In the genomic region with DNA sequence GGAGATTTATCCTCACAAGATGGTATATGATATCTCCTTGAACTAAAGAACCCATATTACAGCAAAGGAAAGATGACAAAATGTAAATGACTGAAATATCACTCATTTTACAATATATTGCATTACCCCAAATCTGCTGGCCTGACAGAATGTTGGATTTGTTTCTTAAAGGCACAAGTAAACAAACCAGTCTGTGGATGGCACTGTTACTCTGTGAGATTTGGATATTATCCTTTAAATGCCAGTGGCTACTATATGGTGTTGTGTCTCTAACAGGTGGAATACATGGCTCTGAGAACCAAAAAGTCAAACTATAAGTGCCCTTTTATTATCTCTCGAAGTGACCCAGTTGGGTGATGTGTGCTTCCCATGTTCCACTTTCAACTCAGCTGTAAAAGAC, we compare ENCODE assay signal across 17 cellular contexts.
DNase-seq lines count a peak whose midpoint lies in the region; ATAC-seq and TF ChIP-seq lines count a peak whose summit lies in the region.
"Had no signal": no experiment of that assay in that cellular context is flagged by ENCODE, and none has a peak within 500 bp of the region (broad histone marks: within the 10 kb centered on the region; RNA-seq: fewer than 3 reads in every experiment).

No MANE protein-coding gene starts in this region.

- H3K27me3 ChIP-seq in right atrium auricular region, result no peaks in the 10 kb centered on the region
- H3K27me3 ChIP-seq: gastroesophageal sphincter had no signal

- DNase-seq in left ventricle myocardium superior (no peak), right atrium auricular region (ENCODE audit: low spot score) (no peak), NCI-H69 (lab: John Stamatoyannopoulos, UW) (peak; percentile 23), fibroblast of mammary gland (ENCODE audit: low read depth) (peak; percentile 57), OCI-LY7 (ENCODE audit: low spot score) (no peak), AML-193 (lab: John Stamatoyannopoulos, UW) (no peak)
- no peak for DNase-seq in activated CD4-positive, alpha-beta memory T cell treated with anti-CD3 and anti-CD28 coated beads for 36 hours
- no peak for DNase-seq in activated CD4-positive, alpha-beta T cell treated with anti-CD3 and anti-CD28 coated beads for 36 hours
- DNase-seq: activated CD8-positive, alpha-beta T cell treated with anti-CD3 and anti-CD28 coated beads, Interleukin-2, amount 10 ng/mL, durations not matched to agents 7 days and 5 days; activated naive CD8-positive, alpha-beta T cell treated with anti-CD3 and anti-CD28 coated beads, Interleukin-2, amount 10 ng/mL, durations not matched to agents 7 days and 5 days; activated T-cell treated with anti-CD3 and anti-CD28 coated beads, Interleukin-2, amount 50 U/mL, for 72 hours; central memory CD4-positive, alpha-beta T cell; effector memory CD8-positive, alpha-beta T cell; NCI-H1092 treated with DMSO at 0.1 percent for 48 hours; occipital lobe; T-cell had no signal

- no peak overlapping the region for H3K4me2 ChIP-seq in OCI-LY7 (ENCODE audit: low read length)

- no peak overlapping the region for H3K4me3 ChIP-seq in right atrium auricular region
- no peak overlapping the region for H3K4me3 ChIP-seq in fibroblast of mammary gland (ENCODE audit: control insufficient read depth, low read depth, low read length)
- H3K4me3 ChIP-seq in OCI-LY7 (ENCODE audit: low read depth, low read length, poor library complexity, severe bottlenecking), result no peak overlapping the region
- H3K4me3 ChIP-seq: gastroesophageal sphincter had no signal

- H3K4me1 ChIP-seq in right atrium auricular region (no peaks in the 10 kb centered on the region), OCI-LY7 (ENCODE audit: insufficient read depth, low read length, poor library complexity, severe bottlenecking) (no peaks in the 10 kb centered on the region)
- H3K4me1 ChIP-seq: gastroesophageal sphincter had no signal

- H3K9me3 ChIP-seq in right atrium auricular region, result no peaks in the 10 kb centered on the region
- H3K9me3 ChIP-seq in OCI-LY7 (ENCODE audit: low read length), result no peaks in the 10 kb centered on the region
- H3K9me3 ChIP-seq: gastroesophageal sphincter had no signal

- no peaks in the 10 kb centered on the region for H3K79me2 ChIP-seq in OCI-LY7 (ENCODE audit: insufficient read depth, low read depth, low read length)

- H3K27ac ChIP-seq in right atrium auricular region (no peak overlapping the region), OCI-LY7 (ENCODE audit: low read depth, low read length, poor library complexity, severe bottlenecking) (no peak overlapping the region)
- H3K27ac ChIP-seq: gastroesophageal sphincter had no signal

- H2AFZ ChIP-seq in OCI-LY7 (ENCODE audit: low read length), result no peak overlapping the region

- H3K36me3 ChIP-seq in right atrium auricular region (no peaks in the 10 kb centered on the region), OCI-LY7 (ENCODE audit: insufficient read depth, low read length) (no peaks in the 10 kb centered on the region)
- H3K36me3 ChIP-seq: gastroesophageal sphincter had no signal

- H3K4me3 Mint-ChIP-seq in activated CD4-positive, alpha-beta memory T cell treated with anti-CD3 and anti-CD28 coated beads for 36 hours, result no peak overlapping the region
- H3K4me3 Mint-ChIP-seq in activated CD4-positive, alpha-beta T cell treated with anti-CD3 and anti-CD28 coated beads for 36 hours, result no peak overlapping the region
- H3K4me3 Mint-ChIP-seq: activated CD8-positive, alpha-beta T cell treated with anti-CD3 and anti-CD28 coated beads, Interleukin-2, amount 10 ng/mL, durations not matched to agents 7 days and 5 days; activated naive CD8-positive, alpha-beta T cell treated with anti-CD3 and anti-CD28 coated beads, Interleukin-2, amount 10 ng/mL, durations not matched to agents 7 days and 5 days; activated T-cell treated with anti-CD3 and anti-CD28 coated beads, Interleukin-2, amount 50 U/mL, for 72 hours; effector memory CD8-positive, alpha-beta T cell; T-cell had no signal

- peak; percentile 24 for ATAC-seq in left ventricle myocardium superior
- ATAC-seq in activated CD4-positive, alpha-beta T cell treated with anti-CD3 and anti-CD28 coated beads for 36 hours, result no peak
- ATAC-seq: activated CD8-positive, alpha-beta T cell treated with anti-CD3 and anti-CD28 coated beads, Interleukin-2, amount 10 ng/mL, durations not matched to agents 7 days and 5 days; activated T-cell treated with anti-CD3 and anti-CD28 coated beads, Interleukin-2, amount 50 U/mL, for 72 hours; effector memory CD8-positive, alpha-beta T cell; gastroesophageal sphincter; T-cell had no signal

- no peak overlapping the region for H3K27ac Mint-ChIP-seq in activated CD4-positive, alpha-beta memory T cell treated with anti-CD3 and anti-CD28 coated beads for 36 hours
- H3K27ac Mint-ChIP-seq in activated CD4-positive, alpha-beta T cell treated with anti-CD3 and anti-CD28 coated beads for 36 hours, result no peak overlapping the region
- H3K27ac Mint-ChIP-seq: activated CD8-positive, alpha-beta T cell treated with anti-CD3 and anti-CD28 coated beads, Interleukin-2, amount 10 ng/mL, durations not matched to agents 7 days and 5 days; activated naive CD8-positive, alpha-beta T cell treated with anti-CD3 and anti-CD28 coated beads, Interleukin-2, amount 10 ng/mL, durations not matched to agents 7 days and 5 days; activated T-cell treated with anti-CD3 and anti-CD28 coated beads, Interleukin-2, amount 50 U/mL, for 72 hours; effector memory CD8-positive, alpha-beta T cell; T-cell had no signal

- CTCF ChIA-PET in activated CD4-positive, alpha-beta memory T cell treated with anti-CD3 and anti-CD28 coated beads for 36 hours (lab: Charles Lee), result no interaction called here
- CTCF ChIA-PET in OCI-LY7 (lab: Charles Lee; ENCODE audit: unreplicated experiment), result no interaction called here
- CTCF ChIA-PET in activated CD4-positive, alpha-beta T cell treated with anti-CD3 and anti-CD28 coated beads for 36 hours (lab: Charles Lee), result no interaction called here

- intact Hi-C loops in left ventricle myocardium superior (cut with micrococcal nuclease), result no loop called here
- intact Hi-C loops in activated CD4-positive, alpha-beta memory T cell treated with anti-CD3 and anti-CD28 coated beads for 36 hours (cut with micrococcal nuclease), result no loop called here
- intact Hi-C loops in OCI-LY7 (cut with micrococcal nuclease; ENCODE audit: unreplicated experiment), result no loop called here
- intact Hi-C loops in activated CD4-positive, alpha-beta T cell treated with anti-CD3 and anti-CD28 coated beads for 36 hours (cut with DNase I, micrococcal nuclease), result no loop called here

- no peaks in the 10 kb centered on the region for H3K9me3 Mint-ChIP-seq in activated CD4-positive, alpha-beta memory T cell treated with anti-CD3 and anti-CD28 coated beads for 36 hours
- no peaks in the 10 kb centered on the region for H3K9me3 Mint-ChIP-seq in activated CD4-positive, alpha-beta T cell treated with anti-CD3 and anti-CD28 coated beads for 36 hours (ENCODE audit: low read depth)
- H3K9me3 Mint-ChIP-seq: activated naive CD8-positive, alpha-beta T cell treated with anti-CD3 and anti-CD28 coated beads, Interleukin-2, amount 10 ng/mL, durations not matched to agents 7 days and 5 days; activated T-cell treated with anti-CD3 and anti-CD28 coated beads, Interleukin-2, amount 50 U/mL, for 72 hours; effector memory CD8-positive, alpha-beta T cell had no signal

- H4K20me1 ChIP-seq in OCI-LY7 (ENCODE audit: insufficient read depth, low read length), result no peaks in the 10 kb centered on the region

- BruUV-seq in OCI-LY7 (replicated peaks; lab: Mats Ljungman, UMichigan), result no TSS peak

- no peaks in the 10 kb centered on the region for H3K9me2 ChIP-seq in OCI-LY7 (ENCODE audit: insufficient read depth, low read length)

- POLR2A ChIA-PET in activated CD4-positive, alpha-beta memory T cell treated with anti-CD3 and anti-CD28 coated beads for 36 hours (lab: Charles Lee), result no interaction called here
- POLR2A ChIA-PET in OCI-LY7 (lab: Charles Lee), result no interaction called here
- POLR2A ChIA-PET in activated CD4-positive, alpha-beta T cell treated with anti-CD3 and anti-CD28 coated beads for 36 hours (lab: Charles Lee), result no interaction called here

- no peaks in the 10 kb centered on the region for H3K4me1 Mint-ChIP-seq in activated CD4-positive, alpha-beta memory T cell treated with anti-CD3 and anti-CD28 coated beads for 36 hours (ENCODE audit: low read depth)
- H3K4me1 Mint-ChIP-seq in activated CD4-positive, alpha-beta T cell treated with anti-CD3 and anti-CD28 coated beads for 36 hours, result no peaks in the 10 kb centered on the region
- H3K4me1 Mint-ChIP-seq: activated naive CD8-positive, alpha-beta T cell treated with anti-CD3 and anti-CD28 coated beads, Interleukin-2, amount 10 ng/mL, durations not matched to agents 7 days and 5 days; T-cell had no signal

- H3K27me3 Mint-ChIP-seq in activated CD4-positive, alpha-beta memory T cell treated with anti-CD3 and anti-CD28 coated beads for 36 hours, result no peaks in the 10 kb centered on the region
- H3K27me3 Mint-ChIP-seq in activated CD4-positive, alpha-beta T cell treated with anti-CD3 and anti-CD28 coated beads for 36 hours, result peaks cover 2% of the 10 kb centered on the region
- H3K27me3 Mint-ChIP-seq: activated naive CD8-positive, alpha-beta T cell treated with anti-CD3 and anti-CD28 coated beads, Interleukin-2, amount 10 ng/mL, durations not matched to agents 7 days and 5 days; effector memory CD8-positive, alpha-beta T cell; T-cell had no signal

- no peak for TF ChIP-seq CTCF in right atrium auricular region (IDR thresholded peaks at IDR 0.05)
- TF ChIP-seq CTCF in fibroblast of mammary gland (conservative IDR thresholded peaks at IDR 0.05; ENCODE audit: control insufficient read depth, insufficient read depth, low read depth, low read length), result peak; percentile 14
- no peak for TF ChIP-seq CTCF in OCI-LY7 (conservative IDR thresholded peaks at IDR 0.05; ENCODE audit: low read length)

- H3K36me3 Mint-ChIP-seq in activated CD4-positive, alpha-beta memory T cell treated with anti-CD3 and anti-CD28 coated beads for 36 hours, result no peaks in the 10 kb centered on the region
- H3K36me3 Mint-ChIP-seq in activated CD4-positive, alpha-beta T cell treated with anti-CD3 and anti-CD28 coated beads for 36 hours (ENCODE audit: low read depth), result no peaks in the 10 kb centered on the region
- H3K36me3 Mint-ChIP-seq: activated naive CD8-positive, alpha-beta T cell treated with anti-CD3 and anti-CD28 coated beads, Interleukin-2, amount 10 ng/mL, durations not matched to agents 7 days and 5 days; T-cell had no signal

Comparison
In these comparisons a context has a peak if more than half of its experiments do, and no peak if none do; other contexts are left out.
1. DNase-seq: peak in NCI-H69 (single experiment) and fibroblast of mammary gland (single experiment); none in left ventricle myocardium superior (single experiment), right atrium auricular region (single experiment), activated CD4-positive, alpha-beta memory T cell treated with anti-CD3 and anti-CD28 coated beads for 36 hours (single experiment), OCI-LY7 (single experiment), AML-193 (0 of 2) and activated CD4-positive, alpha-beta T cell treated with anti-CD3 and anti-CD28 coated beads for 36 hours (single experiment).